1 cellular context compared by ENCODE assay signal in the genomic region with DNA sequence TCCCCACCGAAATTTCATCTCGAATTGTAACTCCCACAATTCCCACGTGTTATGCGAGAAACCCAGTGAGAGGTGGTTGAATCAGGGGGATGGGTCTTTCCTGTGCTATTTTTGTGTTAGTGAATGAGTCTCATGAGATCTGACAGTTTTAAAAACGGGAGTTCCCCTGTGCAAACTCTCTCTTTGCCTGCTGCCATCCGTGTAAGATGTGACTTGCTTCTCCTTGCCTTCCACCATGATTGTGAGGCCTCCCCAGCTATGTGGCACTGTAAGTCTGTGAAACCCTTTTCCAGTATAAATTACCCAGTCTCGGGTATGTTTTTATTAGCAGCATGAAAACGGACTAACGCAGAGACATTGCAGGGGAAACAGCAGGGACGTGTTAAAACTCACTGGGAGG.
TF ChIP-seq lines count a peak whose summit lies in the region.

No MANE protein-coding gene starts in this region.

TF ChIP-seq in HepG2, 621 proteins besides CTCF, POLR2A, EP300 and RAD21:
- no peak for TF ChIP-seq KLF6 (CRISPR knock-in tag; IDR thresholded peaks at IDR 0.05)
- 0 out of 2 replicates have a peak, but pooled peaks have one; percentile 55 for TF ChIP-seq ZNF431 (CRISPR knock-in tag; IDR thresholded peaks at IDR 0.05; ENCODE audit: borderline replicate concordance, low read depth)
